Comparison of ENCODE assay signal across 8 cellular contexts in the genomic region with DNA sequence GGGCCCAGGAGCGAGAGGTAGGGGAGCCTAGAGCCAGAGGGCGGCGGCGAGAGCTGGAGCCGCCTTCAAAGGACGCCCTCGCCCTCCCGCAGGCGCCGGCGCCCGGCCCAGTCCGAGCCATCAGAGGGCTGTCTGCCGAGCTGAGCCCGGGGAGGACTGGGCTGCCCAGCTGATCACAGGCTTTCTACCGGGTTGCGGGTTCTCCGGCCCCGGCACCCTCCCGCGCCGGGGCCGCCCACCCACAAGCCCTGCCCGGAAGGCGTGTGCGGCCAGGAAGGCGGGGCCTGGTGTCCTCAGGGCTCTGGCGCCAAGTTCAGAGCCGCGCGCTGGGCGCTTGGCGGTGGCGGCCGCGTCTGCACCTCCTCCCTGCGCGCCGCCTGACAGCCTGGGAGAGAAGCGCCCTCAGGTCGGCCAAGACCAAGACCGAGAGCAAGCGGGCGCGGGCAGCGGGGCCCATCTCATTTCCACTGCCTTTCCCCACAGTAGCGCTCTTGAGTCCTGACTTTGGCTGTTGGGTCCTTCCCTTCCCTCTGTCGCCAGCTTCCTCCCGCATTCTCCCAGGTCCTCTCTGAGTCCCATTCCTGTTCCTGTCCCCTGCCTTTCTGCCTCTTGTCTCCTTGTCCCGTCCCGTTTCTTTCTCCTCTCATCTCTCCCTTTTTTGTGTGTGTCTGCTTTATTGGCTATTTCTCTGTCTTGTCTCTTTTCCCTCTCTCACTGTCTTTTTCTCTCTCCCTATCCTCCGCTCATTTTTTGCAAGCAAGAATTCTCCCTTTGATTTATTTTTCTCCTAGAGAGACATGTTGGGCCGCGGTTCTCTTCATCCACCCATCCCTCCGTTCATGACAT.
DNase-seq lines count a peak whose midpoint lies in the region; ATAC-seq, FAIRE-seq and TF ChIP-seq lines count a peak whose summit lies in the region.

No MANE protein-coding gene starts in this region.

- H3K36me3 ChIP-seq in keratinocyte (ENCODE audit: control insufficient read depth in 2 of 2, extremely low read depth in 1 of 2, insufficient read depth in 2 of 2, low read length in 2 of 2) (no peaks in the 10 kb centered on the region), smooth muscle cell (ENCODE audit: low read depth) (no peaks in the 10 kb centered on the region)

- no peak for FAIRE-seq in keratinocyte (lab: Jason Lieb, UNC)

- no peaks in the 10 kb centered on the region for H3K9me3 ChIP-seq in keratinocyte (ENCODE audit: control insufficient read depth, low read depth, low read length)
- no peaks in the 10 kb centered on the region for H3K9me3 ChIP-seq in smooth muscle cell (replicated peaks; ENCODE audit: low read depth)

- ATAC-seq in GM21825 (IDR thresholded peaks at IDR 0.05; ENCODE audit: unreplicated experiment), result peak; percentile 95

- WGBS in smooth muscle cell (ENCODE audit: low lambda C conversion rate), result 7% methylated on average over 39 of the region's 55 CpGs

- H3K79me2 ChIP-seq in keratinocyte (ENCODE audit: control insufficient read depth, insufficient read depth, low read length), result no peaks in the 10 kb centered on the region
- H3K79me2 ChIP-seq in smooth muscle cell (ENCODE audit: low read depth), result no peaks in the 10 kb centered on the region

- peak overlapping the region; percentile 100 for H3K4me2 ChIP-seq in keratinocyte (ENCODE audit: control insufficient read depth, extremely low read depth, insufficient read depth, low read depth, low read length)
- peak overlapping the region; percentile 82 for H3K4me2 ChIP-seq in smooth muscle cell

- dilution Hi-C loops in keratinocyte (cut with MboI; ENCODE audit: extremely low pct_ligation_motif_present, low sequenced_read_pairs), result no loop called here

- TF ChIP-seq CTCF in keratinocyte (optimal IDR thresholded peaks at IDR 0.05 in 1 of 3, IDR thresholded peaks at IDR 0.05 in 1 of 3, conservative IDR thresholded peaks at IDR 0.05 in 1 of 3; ENCODE audit: extremely low read depth in 1 of 3, insufficient read depth in 2 of 3, low read length in 3 of 3) (no peak), smooth muscle cell (IDR thresholded peaks at IDR 0.05; ENCODE audit: borderline replicate concordance, insufficient read depth, poor library complexity, severe bottlenecking) (no peak)

- H2AFZ ChIP-seq in keratinocyte (ENCODE audit: control insufficient read depth, low read length) (peak overlapping the region; percentile 97), smooth muscle cell (ENCODE audit: low read depth) (peak overlapping the region; percentile 80)

- H3K4me1 ChIP-seq in keratinocyte (ENCODE audit: control insufficient read depth, extremely low read depth, insufficient read depth, low read length) (peaks cover 6% of the 10 kb centered on the region), smooth muscle cell (ENCODE audit: low read depth) (no peaks in the 10 kb centered on the region)

- peak overlapping the region; percentile 33 to 84 (median 57) for H3K4me3 ChIP-seq in keratinocyte (ENCODE audit: control insufficient read depth in 2 of 3, extremely low read depth in 1 of 3, insufficient read depth in 2 of 3, low read depth in 1 of 3, low read length in 3 of 3)
- H3K4me3 ChIP-seq in smooth muscle cell, result peak overlapping the region; percentile 63

- no peaks in the 10 kb centered on the region for H3K9me1 ChIP-seq in keratinocyte (ENCODE audit: control insufficient read depth, extremely low read depth, insufficient read depth, low read length)

- H3K27ac ChIP-seq in keratinocyte (ENCODE audit: control insufficient read depth, insufficient read depth, low read length), result no peak overlapping the region
- no peak overlapping the region for H3K27ac ChIP-seq in smooth muscle cell (ENCODE audit: low read depth)

- no peaks in the 10 kb centered on the region for H4K20me1 ChIP-seq in keratinocyte (ENCODE audit: control insufficient read depth, extremely low read depth, insufficient read depth, low read length)
- H4K20me1 ChIP-seq in smooth muscle cell (ENCODE audit: low read depth), result no peaks in the 10 kb centered on the region

- H3K9ac ChIP-seq in keratinocyte (ENCODE audit: control insufficient read depth, extremely low read depth, insufficient read depth, low read length), result peak overlapping the region; percentile 33
- H3K9ac ChIP-seq in smooth muscle cell (ENCODE audit: low read depth), result no peak overlapping the region

- H3K27me3 ChIP-seq in keratinocyte (ENCODE audit: control insufficient read depth, extremely low read depth, insufficient read depth, low read length), result peaks cover 15% of the 10 kb centered on the region
- H3K27me3 ChIP-seq in smooth muscle cell (ENCODE audit: low read depth), result no peaks in the 10 kb centered on the region

- peak; percentile 44 for DNase-seq in G401 (ENCODE audit: low spot score)
- DNase-seq in KBM-7, result peak; percentile 78
- peak; percentile 31 for DNase-seq in T-helper 9 cell
- peak; percentile 28 for DNase-seq in cerebellum (ENCODE audit: low spot score)
- no peak for DNase-seq in keratinocyte (ENCODE audit: low read depth, low spot score)
- DNase-seq in smooth muscle cell (lab: John Stamatoyannopoulos, UW; ENCODE audit: unreplicated experiment), result no peak
- no peak for DNase-seq in NCI-H774 (lab: John Stamatoyannopoulos, UW)

- in situ Hi-C loops in G401 (cut with HindIII; ENCODE audit: low sequenced_read_pairs), result no loop called here
- in situ Hi-C loops in KBM-7 (cut with MboI; ENCODE audit: low pct_unique_long_range_greater_than_20kb, low sequenced_read_pairs), result loop anchor here (5.0 kb wide), 2 partner anchors 176 to 1276 kb away; partner anchors contain the start of gene ZNF488

- no peaks in the 10 kb centered on the region for H3F3A ChIP-seq in smooth muscle cell (ENCODE audit: low read depth)

Comparison
In these comparisons a context has a peak if more than half of its experiments do, and no peak if none do; other contexts are left out.
1. DNase-seq: peak in G401 (single experiment), KBM-7 (single experiment), T-helper 9 cell (single experiment) and cerebellum (single experiment); none in keratinocyte (single experiment), smooth muscle cell (single experiment) and NCI-H774 (single experiment).